Comparison of ENCODE assay signal across 8 cellular contexts in genomic region chr7:20201380-20201779, GRCh38. TPM values are rescaled to one million over a fixed set of nuclear protein-coding genes. Genes with fewer than 3 reads are reported as not detected.
DNase-seq lines count a peak whose midpoint lies in the region; ATAC-seq and TF ChIP-seq lines count a peak whose summit lies in the region.

No MANE protein-coding gene starts in this region.

- no peak overlapping the region for H3K4me3 Mint-ChIP-seq in activated naive CD8-positive, alpha-beta T cell treated with anti-CD3 and anti-CD28 coated beads, Interleukin-2, amount 50 U/mL, for 24 hours
- no peak overlapping the region for H3K4me3 Mint-ChIP-seq in activated naive CD8-positive, alpha-beta T cell treated with anti-CD3 and anti-CD28 coated beads for 36 hours
- no peak overlapping the region for H3K4me3 Mint-ChIP-seq in endodermal cell
- H3K4me3 Mint-ChIP-seq in activated T-helper 2 cell treated with anti-CD3 and anti-CD28 coated beads, Interferon-gamma antibody, Interleukin-2, Interleukin-4, amounts not matched to agents 10 μg/mL and 5 μg/mL and 100 μg/mL, durations not matched to agents 14 hours and 24 hours and 36 hours (ENCODE audit: low read depth): no peak overlapping the region

- H3K27me3 Mint-ChIP-seq in activated naive CD8-positive, alpha-beta T cell treated with anti-CD3 and anti-CD28 coated beads, Interleukin-2, amount 50 U/mL, for 24 hours: no peaks in the 10 kb centered on the region
- H3K27me3 Mint-ChIP-seq in activated naive CD8-positive, alpha-beta T cell treated with anti-CD3 and anti-CD28 coated beads for 36 hours: no peaks in the 10 kb centered on the region
- H3K27me3 Mint-ChIP-seq in endodermal cell (ENCODE audit: insufficient read depth): no peaks in the 10 kb centered on the region
- no peaks in the 10 kb centered on the region for H3K27me3 Mint-ChIP-seq in activated T-helper 2 cell treated with anti-CD3 and anti-CD28 coated beads, Interferon-gamma antibody, Interleukin-2, Interleukin-4, amounts not matched to agents 10 μg/mL and 5 μg/mL and 100 μg/mL, durations not matched to agents 14 hours and 24 hours and 36 hours (ENCODE audit: low read depth)

- H3K36me3 Mint-ChIP-seq in activated naive CD8-positive, alpha-beta T cell treated with anti-CD3 and anti-CD28 coated beads, Interleukin-2, amount 50 U/mL, for 24 hours (ENCODE audit: low read depth): no peaks in the 10 kb centered on the region
- H3K36me3 Mint-ChIP-seq in activated naive CD8-positive, alpha-beta T cell treated with anti-CD3 and anti-CD28 coated beads for 36 hours: peaks cover 1% of the 10 kb centered on the region
- H3K36me3 Mint-ChIP-seq in endodermal cell (ENCODE audit: low read depth): no peaks in the 10 kb centered on the region
- no peaks in the 10 kb centered on the region for H3K36me3 Mint-ChIP-seq in activated T-helper 2 cell treated with anti-CD3 and anti-CD28 coated beads, Interferon-gamma antibody, Interleukin-2, Interleukin-4, amounts not matched to agents 10 μg/mL and 5 μg/mL and 100 μg/mL, durations not matched to agents 14 hours and 24 hours and 36 hours (ENCODE audit: low read depth)

- no peaks in the 10 kb centered on the region for H3K27me3 ChIP-seq in endodermal cell (ENCODE audit: control insufficient read depth, insufficient read depth, low read length, poor library complexity, severe bottlenecking)

- no peaks in the 10 kb centered on the region for H3K4me1 ChIP-seq in endodermal cell (ENCODE audit: control insufficient read depth, insufficient read depth, low read length)

- no peak overlapping the region for H3K9ac ChIP-seq in endodermal cell (ENCODE audit: extremely low read depth, low read length, poor library complexity, severe bottlenecking)

- H3K36me3 ChIP-seq in endodermal cell (ENCODE audit: control insufficient read depth, insufficient read depth, low read length): no peaks in the 10 kb centered on the region

- intact Hi-C loops in activated T-helper 2 cell treated with anti-CD3 and anti-CD28 coated beads, Interferon-gamma antibody, Interleukin-2, Interleukin-4, amounts not matched to agents 10 μg/mL and 5 μg/mL and 100 μg/mL, durations not matched to agents 14 hours and 24 hours and 36 hours (cut with micrococcal nuclease): no loop called here

- 62 to 67% methylated on average over 2 to 3 of the region's 3 CpGs for WGBS in endodermal cell (ENCODE audit: insufficient coverage in 1 of 2, insufficient read length in 1 of 2), 2 experiments

- peak overlapping the region; percentile 27 for H3K27ac ChIP-seq in endodermal cell (ENCODE audit: low read depth, low read length)

- H3K27ac Mint-ChIP-seq in activated naive CD8-positive, alpha-beta T cell treated with anti-CD3 and anti-CD28 coated beads, Interleukin-2, amount 50 U/mL, for 24 hours: peak overlapping the region; percentile 19
- no peak overlapping the region for H3K27ac Mint-ChIP-seq in activated naive CD8-positive, alpha-beta T cell treated with anti-CD3 and anti-CD28 coated beads for 36 hours
- H3K27ac Mint-ChIP-seq in endodermal cell: peak overlapping the region; percentile 63
- H3K27ac Mint-ChIP-seq in activated T-helper 2 cell treated with anti-CD3 and anti-CD28 coated beads, Interferon-gamma antibody, Interleukin-2, Interleukin-4, amounts not matched to agents 10 μg/mL and 5 μg/mL and 100 μg/mL, durations not matched to agents 14 hours and 24 hours and 36 hours: no peak overlapping the region

- ATAC-seq in activated naive CD8-positive, alpha-beta T cell treated with anti-CD3 and anti-CD28 coated beads, Interleukin-2, amount 50 U/mL, for 24 hours: no peak
- peak; percentile 40 for ATAC-seq in HG03280 (IDR thresholded peaks at IDR 0.05; ENCODE audit: unreplicated experiment)

- H3K9me3 Mint-ChIP-seq in activated naive CD8-positive, alpha-beta T cell treated with anti-CD3 and anti-CD28 coated beads, Interleukin-2, amount 50 U/mL, for 24 hours: no peaks in the 10 kb centered on the region
- H3K9me3 Mint-ChIP-seq in activated naive CD8-positive, alpha-beta T cell treated with anti-CD3 and anti-CD28 coated beads for 36 hours: no peaks in the 10 kb centered on the region
- H3K9me3 Mint-ChIP-seq in endodermal cell: no peaks in the 10 kb centered on the region
- H3K9me3 Mint-ChIP-seq in activated T-helper 2 cell treated with anti-CD3 and anti-CD28 coated beads, Interferon-gamma antibody, Interleukin-2, Interleukin-4, amounts not matched to agents 10 μg/mL and 5 μg/mL and 100 μg/mL, durations not matched to agents 14 hours and 24 hours and 36 hours: no peaks in the 10 kb centered on the region

- no peak overlapping the region for H3K4me3 ChIP-seq in endodermal cell (ENCODE audit: low read length)
- no peak overlapping the region for H3K4me3 ChIP-seq in foreskin fibroblast (ENCODE audit: low read depth in 1 of 2, low read length in 2 of 2)

- H3K4me1 Mint-ChIP-seq in activated naive CD8-positive, alpha-beta T cell treated with anti-CD3 and anti-CD28 coated beads, Interleukin-2, amount 50 U/mL, for 24 hours: peaks cover 13% of the 10 kb centered on the region
- H3K4me1 Mint-ChIP-seq in activated naive CD8-positive, alpha-beta T cell treated with anti-CD3 and anti-CD28 coated beads for 36 hours: peaks cover 2% of the 10 kb centered on the region
- peaks cover 21% of the 10 kb centered on the region for H3K4me1 Mint-ChIP-seq in endodermal cell
- peaks cover 4% of the 10 kb centered on the region for H3K4me1 Mint-ChIP-seq in activated T-helper 2 cell treated with anti-CD3 and anti-CD28 coated beads, Interferon-gamma antibody, Interleukin-2, Interleukin-4, amounts not matched to agents 10 μg/mL and 5 μg/mL and 100 μg/mL, durations not matched to agents 14 hours and 24 hours and 36 hours (ENCODE audit: low read depth)

- DNase-seq in activated naive CD8-positive, alpha-beta T cell treated with anti-CD3 and anti-CD28 coated beads, Interleukin-2, amount 50 U/mL, for 24 hours: no peak
- DNase-seq in activated naive CD8-positive, alpha-beta T cell treated with anti-CD3 and anti-CD28 coated beads for 36 hours: no peak
- DNase-seq in endodermal cell (peak; percentile 69), NCI-H2081 (lab: John Stamatoyannopoulos, UW) (no peak), 8988T (no peak), foreskin fibroblast (no peak)
- no peak for DNase-seq in activated T-helper 2 cell treated with anti-CD3 and anti-CD28 coated beads, Interferon-gamma antibody, Interleukin-2, Interleukin-4, amounts not matched to agents 10 μg/mL and 5 μg/mL and 100 μg/mL, durations not matched to agents 14 hours and 24 hours and 36 hours (ENCODE audit: low spot score)

- no peaks in the 10 kb centered on the region for H3K9me3 ChIP-seq in endodermal cell (ENCODE audit: control insufficient read depth, low read length)

- no peak for TF ChIP-seq CTCF in endodermal cell (conservative IDR thresholded peaks at IDR 0.05)
- TF ChIP-seq CTCF in foreskin fibroblast (IDR thresholded peaks at IDR 0.05; ENCODE audit: low read depth, low read length): no peak

RNA-seq across cellular contexts. Expression of gene MACC1, which starts 15.8 kb away (rescaled TPM):
- total RNA-seq in activated naive CD8-positive, alpha-beta T cell treated with anti-CD3 and anti-CD28 coated beads for 36 hours: under 1 TPM; 0.12 to 0.14 TPM
- total RNA-seq in endodermal cell: 1 to 10 TPM; 1.4 to 2.0 TPM
- polyA plus RNA-seq in endodermal cell (2013, experiment 1 of 2): 0.32 TPM
- polyA plus RNA-seq in endodermal cell (2013, experiment 2 of 2): 0.17 TPM
- total RNA-seq in activated T-helper 2 cell treated with anti-CD3 and anti-CD28 coated beads, Interferon-gamma antibody, Interleukin-2, Interleukin-4, amounts not matched to agents 10 μg/mL and 5 μg/mL and 100 μg/mL, durations not matched to agents 14 hours and 24 hours and 36 hours: not detected in 2 replicates

Comparison
In these comparisons a context has a peak if more than half of its experiments do, and no peak if none do; other contexts are left out.
1. H3K27ac Mint-ChIP-seq: peak in activated naive CD8-positive, alpha-beta T cell treated with anti-CD3 and anti-CD28 coated beads, Interleukin-2, amount 50 U/mL, for 24 hours (single experiment) and endodermal cell (single experiment); none in activated naive CD8-positive, alpha-beta T cell treated with anti-CD3 and anti-CD28 coated beads for 36 hours (single experiment) and activated T-helper 2 cell treated with anti-CD3 and anti-CD28 coated beads, Interferon-gamma antibody, Interleukin-2, Interleukin-4, amounts not matched to agents 10 μg/mL and 5 μg/mL and 100 μg/mL, durations not matched to agents 14 hours and 24 hours and 36 hours (single experiment).